ENCODE assay signal across 23 cellular contexts in the genomic region with DNA sequence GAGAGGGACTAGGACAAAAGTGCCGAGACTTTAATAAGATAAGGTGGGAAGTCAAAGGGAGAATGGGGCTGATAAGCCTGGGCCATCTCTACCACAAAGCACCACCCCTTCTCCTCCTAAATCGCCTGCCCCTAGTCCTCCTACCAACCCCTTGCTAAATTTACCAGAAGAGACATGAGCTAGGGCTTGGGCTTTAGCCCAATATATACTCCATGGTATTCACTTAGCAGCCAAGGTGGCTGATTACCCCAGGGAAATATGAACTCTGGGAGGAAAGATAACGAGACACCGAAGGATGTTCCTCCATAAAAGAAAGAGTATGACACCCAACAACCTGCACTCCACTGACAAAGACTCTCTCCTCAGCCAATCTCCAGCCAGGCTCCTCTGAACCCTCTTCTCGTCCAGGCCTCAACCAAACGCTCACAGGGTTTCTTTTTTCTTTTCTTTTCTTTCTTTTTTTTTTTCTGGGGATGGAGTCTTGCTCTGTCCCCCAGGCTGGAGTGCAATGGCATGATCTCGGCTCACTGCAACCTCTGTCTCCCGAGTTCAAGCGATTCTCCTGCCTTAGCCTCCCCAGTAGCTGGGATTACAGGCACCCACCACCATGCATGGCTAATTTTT.
"Had no signal": no experiment of that assay in that cellular context is flagged by ENCODE, and none has a peak within 500 bp of the region (broad histone marks: within the 10 kb centered on the region; RNA-seq: fewer than 3 reads in every experiment).

No MANE protein-coding gene starts in this region.

- H3K4me2 ChIP-seq: smooth muscle cell had no signal

- H3K4me1 ChIP-seq: lower lobe of right lung, prostate gland, right atrium auricular region, suprapubic skin, transverse colon, upper lobe of right lung, uterus had no signal

- H3K4me3 ChIP-seq: dorsolateral prefrontal cortex, lower lobe of right lung, prostate gland, right atrium auricular region, smooth muscle cell, suprapubic skin, transverse colon, upper lobe of right lung, uterus had no signal

- H3K27me3 ChIP-seq: neutrophil, right atrium auricular region, suprapubic skin, transverse colon, upper lobe of right lung, uterus had no signal

- H3K27ac ChIP-seq: dorsolateral prefrontal cortex, lower lobe of right lung, neutrophil, prostate gland, right atrium auricular region, suprapubic skin, transverse colon, upper lobe of right lung, uterus had no signal

- H3K36me3 ChIP-seq: lower lobe of right lung, neutrophil, prostate gland, right atrium auricular region, suprapubic skin, transverse colon, upper lobe of right lung, uterus had no signal

- FAIRE-seq: frontal cortex, keratinocyte had no signal

- DNase-seq: dorsolateral prefrontal cortex; effector CD4-positive, alpha-beta T cell; hypothalamus; immature natural killer cell; left ventricle myocardium superior; lower lobe of right lung; natural killer cell; stimulated activated CD4-positive, alpha-beta T cell treated with anti-CD3 and anti-CD28 coated beads, Interleukin-12 subunit alpha, Interleukin-12 subunit beta, amount 100 ng/mL, for 4 hours; stimulated activated CD4-positive, alpha-beta T cell treated with anti-CD3 and anti-CD28 coated beads, Interleukin-1b, Interleukin-23, amount 100 ng/mL, for 48 hours; stimulated activated CD4-positive, alpha-beta T cell treated with anti-CD3 and anti-CD28 coated beads, Interleukin-4, amount 100 ng/mL, for 1 hour; stimulated activated CD8-positive, alpha-beta memory T cell treated with anti-CD3 and anti-CD28 coated beads, Interleukin-4, amount 100 ng/mL, for 48 hours; stimulated activated naive CD4-positive, alpha-beta T cell; stimulated activated naive CD8-positive, alpha-beta T cell treated with anti-CD3 and anti-CD28 coated beads, Interleukin-15, amount 100 ng/mL, for 72 hours; transverse colon; upper lobe of right lung; uterus had no signal

- H3K9me3 ChIP-seq: prostate gland, right atrium auricular region, upper lobe of right lung, uterus had no signal
